12 cellular contexts compared by ENCODE assay signal in the genomic region with DNA sequence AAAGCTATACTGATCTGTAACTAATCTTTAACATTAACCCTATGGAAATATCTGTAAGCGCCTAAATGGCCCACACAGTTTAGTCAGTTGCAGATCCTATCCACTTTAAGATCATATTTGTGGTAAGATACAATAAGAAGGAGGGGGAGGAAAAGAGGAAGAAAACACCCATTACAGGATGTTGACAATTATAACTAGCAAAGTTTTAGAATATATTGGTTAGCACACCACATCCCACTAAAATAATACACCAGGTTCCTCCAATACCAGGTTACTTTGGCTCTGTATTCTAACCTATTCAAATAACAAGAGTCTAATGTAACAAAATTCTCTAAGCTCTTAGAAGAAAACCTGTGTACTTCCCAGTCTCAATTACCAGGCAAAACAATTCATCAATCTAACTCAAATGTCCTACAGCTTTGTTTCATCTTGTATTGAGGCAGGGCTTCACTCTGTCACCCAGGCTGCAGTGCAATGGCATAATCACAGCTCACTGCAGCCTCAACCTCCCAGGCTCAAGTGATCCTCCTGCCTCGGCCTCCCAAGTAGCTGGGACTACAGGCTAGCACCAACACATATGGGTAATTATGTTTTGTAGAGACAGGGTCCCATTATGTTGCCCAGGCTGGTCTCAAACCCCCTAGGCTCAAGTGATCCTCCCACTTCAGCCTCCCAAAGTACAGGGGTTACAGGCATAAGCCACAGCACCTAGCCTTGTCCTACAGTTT. TPM values are rescaled to one million over a fixed set of nuclear protein-coding genes. Genes with fewer than 3 reads are reported as not detected.
DNase-seq lines count a peak whose midpoint lies in the region; ATAC-seq and TF ChIP-seq lines count a peak whose summit lies in the region.
"Had no signal": no experiment of that assay in that cellular context is flagged by ENCODE, and none has a peak within 500 bp of the region (broad histone marks: within the 10 kb centered on the region; RNA-seq: fewer than 3 reads in every experiment).

No MANE protein-coding gene starts in this region.

- no peak for ATAC-seq in stimulated activated naive CD8-positive, alpha-beta T cell treated with anti-CD3 and anti-CD28 coated beads, Interleukin-15, Interleukin-2, amounts not matched to agents 100 U/mL and 50 U/mL, for 24 hours
- no peak for ATAC-seq in HG03432 (IDR thresholded peaks at IDR 0.05; ENCODE audit: unreplicated experiment)
- ATAC-seq in GM19324 (IDR thresholded peaks at IDR 0.05; ENCODE audit: low FRiP score, unreplicated experiment): no peak
- ATAC-seq: left ventricle myocardium superior had no signal

- no peak overlapping the region for H3K9ac ChIP-seq in SU-DHL-6 (ENCODE audit: low read length)
- H3K9ac ChIP-seq in duodenal mucosa (ENCODE audit: low read depth in 1 of 2, low read length in 2 of 2): peak overlapping the region in 1 of 2 donors; percentile 31
- H3K9ac ChIP-seq: KMS-11 had no signal

- H3K4me3 ChIP-seq in SU-DHL-6 (ENCODE audit: insufficient read depth, low read length, poor library complexity, severe bottlenecking) (no peak overlapping the region), duodenal mucosa (ENCODE audit: low read depth in 1 of 2, low read length in 2 of 2) (peak overlapping the region; percentile 13 to 92)

- H3K79me2 ChIP-seq in SU-DHL-6 (ENCODE audit: insufficient read depth, low read length): peaks cover 89% of the 10 kb centered on the region

- no peak for TF ChIP-seq CTCF in SU-DHL-6 (IDR thresholded peaks at IDR 0.05; ENCODE audit: insufficient read depth, low read length, poor library complexity, severe bottlenecking)
- TF ChIP-seq CTCF in type B pancreatic cell (conservative IDR thresholded peaks at IDR 0.05): no peak
- no peak for TF ChIP-seq CTCF in endothelial cell (IDR thresholded peaks at IDR 0.05; ENCODE audit: unreplicated experiment)

- DNase-seq in stimulated activated naive CD8-positive, alpha-beta T cell treated with anti-CD3 and anti-CD28 coated beads, Interleukin-15, Interleukin-2, amounts not matched to agents 100 U/mL and 50 U/mL, for 24 hours: no peak
- DNase-seq in type B pancreatic cell (ENCODE audit: extremely low spot score, unreplicated experiment) (no peak), endothelial cell (ENCODE audit: low spot score) (no peak)
- DNase-seq: COR-L47, left ventricle myocardium superior, NCI-H82 had no signal

- peaks cover 19% of the 10 kb centered on the region for H4K20me1 ChIP-seq in SU-DHL-6 (ENCODE audit: low read depth, low read length)

- peak overlapping the region; percentile 97 for H3K4me2 ChIP-seq in SU-DHL-6 (ENCODE audit: low read depth, low read length, poor library complexity, severe bottlenecking)
- H3K4me2 ChIP-seq: KMS-11 had no signal

- peak overlapping the region; percentile 61 for H3K27ac Mint-ChIP-seq in stimulated activated naive CD8-positive, alpha-beta T cell treated with anti-CD3 and anti-CD28 coated beads, Interleukin-15, Interleukin-2, amounts not matched to agents 100 ng/mL and 50 ng/mL, for 24 hours
- H3K27ac Mint-ChIP-seq in type B pancreatic cell (no peak overlapping the region), endothelial cell (ENCODE audit: unreplicated experiment) (no peak overlapping the region)

- H3K27me3 ChIP-seq in SU-DHL-6 (ENCODE audit: low read length) (no peaks in the 10 kb centered on the region), duodenal mucosa (ENCODE audit: control insufficient read depth in 1 of 2, insufficient read depth in 2 of 2, low read length in 2 of 2) (no peaks in the 10 kb centered on the region)

- no peaks in the 10 kb centered on the region for H3K27me3 Mint-ChIP-seq in stimulated activated naive CD8-positive, alpha-beta T cell treated with anti-CD3 and anti-CD28 coated beads, Interleukin-15, Interleukin-2, amounts not matched to agents 100 ng/mL and 50 ng/mL, for 24 hours
- no peaks in the 10 kb centered on the region for H3K27me3 Mint-ChIP-seq in type B pancreatic cell
- H3K27me3 Mint-ChIP-seq in endothelial cell (ENCODE audit: unreplicated experiment): peaks cover 14% of the 10 kb centered on the region

- peaks cover 57% of the 10 kb centered on the region for H3K36me3 Mint-ChIP-seq in stimulated activated naive CD8-positive, alpha-beta T cell treated with anti-CD3 and anti-CD28 coated beads, Interleukin-15, Interleukin-2, amounts not matched to agents 100 ng/mL and 50 ng/mL, for 24 hours (ENCODE audit: low read depth)
- H3K36me3 Mint-ChIP-seq in type B pancreatic cell (peaks cover 26% of the 10 kb centered on the region), endothelial cell (ENCODE audit: low read depth, unreplicated experiment) (peaks cover 3% of the 10 kb centered on the region)

- peaks cover 4% of the 10 kb centered on the region for H3K9me3 Mint-ChIP-seq in stimulated activated naive CD8-positive, alpha-beta T cell treated with anti-CD3 and anti-CD28 coated beads, Interleukin-15, Interleukin-2, amounts not matched to agents 100 ng/mL and 50 ng/mL, for 24 hours
- H3K9me3 Mint-ChIP-seq in type B pancreatic cell: peaks cover 5% of the 10 kb centered on the region
- no peaks in the 10 kb centered on the region for H3K9me3 Mint-ChIP-seq in endothelial cell (ENCODE audit: unreplicated experiment)

- H3K27ac ChIP-seq in SU-DHL-6 (ENCODE audit: low read depth, low read length) (no peak overlapping the region), duodenal mucosa (ENCODE audit: low read depth, low read length) (no peak overlapping the region)
- H3K27ac ChIP-seq: KMS-11 had no signal

- peaks cover 10 to 38% of the 10 kb centered on the region in 2 donors for H3K4me1 ChIP-seq in duodenal mucosa (ENCODE audit: control insufficient read depth in 1 of 2, insufficient read depth in 2 of 2, low read length in 2 of 2)

- H2AFZ ChIP-seq in SU-DHL-6 (ENCODE audit: low read depth, low read length, severe bottlenecking): no peak overlapping the region

- no peaks in the 10 kb centered on the region for H3K9me3 ChIP-seq in SU-DHL-6 (ENCODE audit: insufficient read depth, low read length)
- no peaks in the 10 kb centered on the region for H3K9me3 ChIP-seq in duodenal mucosa (ENCODE audit: control insufficient read depth in 1 of 2, low read length in 2 of 2)

- H3F3A ChIP-seq in SU-DHL-6 (ENCODE audit: insufficient read depth): peaks cover 10% of the 10 kb centered on the region; the same call in 1 of the 2 replicates

- H3K4me1 Mint-ChIP-seq in stimulated activated naive CD8-positive, alpha-beta T cell treated with anti-CD3 and anti-CD28 coated beads, Interleukin-15, Interleukin-2, amounts not matched to agents 100 ng/mL and 50 ng/mL, for 24 hours (ENCODE audit: low read depth): peaks cover 56% of the 10 kb centered on the region
- H3K4me1 Mint-ChIP-seq in type B pancreatic cell (ENCODE audit: unreplicated experiment) (peaks cover 16% of the 10 kb centered on the region), endothelial cell (ENCODE audit: unreplicated experiment) (peaks cover 19% of the 10 kb centered on the region)

- H3K4me3 Mint-ChIP-seq in stimulated activated naive CD8-positive, alpha-beta T cell treated with anti-CD3 and anti-CD28 coated beads, Interleukin-15, Interleukin-2, amounts not matched to agents 100 ng/mL and 50 ng/mL, for 24 hours: peak overlapping the region; percentile 41
- H3K4me3 Mint-ChIP-seq in type B pancreatic cell (peak overlapping the region; percentile 12), endothelial cell (ENCODE audit: unreplicated experiment) (no peak overlapping the region)

- no peaks in the 10 kb centered on the region for H3K9me2 ChIP-seq in SU-DHL-6 (replicated peaks; ENCODE audit: insufficient read depth, low read length)

- H3K36me3 ChIP-seq in SU-DHL-6 (ENCODE audit: low read length) (peaks cover 6% of the 10 kb centered on the region; the same call in 1 of the 2 replicates), duodenal mucosa (ENCODE audit: control insufficient read depth in 1 of 2, insufficient read depth in 2 of 2, low read length in 2 of 2) (no peaks in the 10 kb centered on the region)

RNA-seq across cellular contexts. Expression of a gene that starts 4.2 kb away (rescaled TPM):
- total RNA-seq in type B pancreatic cell (ENCODE audit: low replicate concordance) (31.0 and 51.8 TPM in 2 replicates), endothelial cell (ENCODE audit: unreplicated experiment) (29.1 TPM)
